1 cellular context compared by ENCODE assay signal in genomic region chr6:150142657-150143501, GRCh38.
TF ChIP-seq lines count a peak whose summit lies in the region.

PPP1R14C (plus strand) TSS chr6:150143044; CDS start chr6:150143193, 149 bp downstream.

TF ChIP-seq in K562, 482 proteins besides CTCF, POLR2A, EP300 and RAD21 (continued from another document and continues in another):
- 0 out of 4 replicates have a peak, but pooled peaks of 1 of the 2 experiments have one; percentile 18 for TF ChIP-seq UBTF (IDR thresholded peaks at IDR 0.05; ENCODE audit: borderline replicate concordance in 1 of 2, low read depth in 2 of 2, low read length in 2 of 2)
- TF ChIP-seq MEIS2 (IDR thresholded peaks at IDR 0.05; ENCODE audit: partially characterized antibody) = peak; percentile 36
- peak; percentile 54 for TF ChIP-seq EGR1 (conservative IDR thresholded peaks at IDR 0.05)
- TF ChIP-seq ZBTB43 (CRISPR knock-in tag; IDR thresholded peaks at IDR 0.05) = no peak
- TF ChIP-seq PHF8 (IDR thresholded peaks at IDR 0.05; ENCODE audit: borderline replicate concordance, low read length) = peak; percentile 62; the same call in 1 of the 2 replicates
- TF ChIP-seq ZNF263 (CRISPR knock-in tag; IDR thresholded peaks at IDR 0.05; ENCODE audit: borderline replicate concordance) = peak; percentile 98
- TF ChIP-seq E2F6 (IDR thresholded peaks at IDR 0.05; ENCODE audit: borderline replicate concordance in 1 of 2, extremely low read depth in 1 of 2, insufficient read depth in 1 of 2, insufficient read length in 1 of 2, low read depth in 1 of 2, low read length in 1 of 2, poor library complexity in 1 of 2, severe bottlenecking in 1 of 2) = peak; percentile 82 to 98
- TF ChIP-seq SIN3B (IDR thresholded peaks at IDR 0.05; ENCODE audit: low read depth) = peak; percentile 52; the same call in 1 of the 2 replicates
- no peak for TF ChIP-seq DPF2 (IDR thresholded peaks at IDR 0.05)
- TF ChIP-seq TOE1 (IDR thresholded peaks at IDR 0.05; ENCODE audit: borderline replicate concordance) = peak; percentile 24; the same call in 1 of the 2 replicates
- no peak for TF ChIP-seq TOE1 (CRISPR knock-in tag; IDR thresholded peaks at IDR 0.05; ENCODE audit: borderline replicate concordance, low read depth)
- TF ChIP-seq RFX7 (CRISPR knock-in tag; IDR thresholded peaks at IDR 0.05) = no peak
- TF ChIP-seq ZNF592 (IDR thresholded peaks at IDR 0.05) = peak; percentile 53; the same call in 1 of the 2 replicates
- peak; percentile 71; the same call in 1 of the 2 replicates for TF ChIP-seq ZNF224 (CRISPR knock-in tag; IDR thresholded peaks at IDR 0.05)
- TF ChIP-seq ZNF586 (CRISPR knock-in tag; conservative IDR thresholded peaks at IDR 0.05) = no peak
- TF ChIP-seq ARHGAP35 (IDR thresholded peaks at IDR 0.05; ENCODE audit: partially characterized antibody) = no peak
- no peak for TF ChIP-seq HNRNPLL (IDR thresholded peaks at IDR 0.05; ENCODE audit: low read depth, low read length, poor library complexity, severe bottlenecking)
- no peak for TF ChIP-seq FOXM1 (IDR thresholded peaks at IDR 0.05; ENCODE audit: low read depth)
- TF ChIP-seq FOXM1 (CRISPR knock-in tag; IDR thresholded peaks at IDR 0.05; ENCODE audit: low read depth) = peak; percentile 21; the same call in 1 of the 2 replicates
- no peak for TF ChIP-seq MAFK (IDR thresholded peaks at IDR 0.05; ENCODE audit: low read length)
- no peak for TF ChIP-seq ZNF785 (CRISPR knock-in tag; IDR thresholded peaks at IDR 0.05)
- peak; percentile 78 for TF ChIP-seq ZBTB33 (CRISPR knock-in tag; IDR thresholded peaks at IDR 0.05)
- no peak for TF ChIP-seq CBFA2T2 (conservative IDR thresholded peaks at IDR 0.05)
- no peak for TF ChIP-seq ZNF699 (CRISPR knock-in tag; IDR thresholded peaks at IDR 0.05; ENCODE audit: insufficient replicate concordance)
- 0 out of 2 replicates have a peak, but pooled peaks have one; percentile 24 for TF ChIP-seq ZNF282 (CRISPR knock-in tag; IDR thresholded peaks at IDR 0.05)
- TF ChIP-seq NBN (IDR thresholded peaks at IDR 0.05; ENCODE audit: low read depth) = no peak
- peak in 1 of 2 experiments; percentile 65; a peak in 2 of 4 replicates for TF ChIP-seq MAZ (CRISPR knock-in tag; conservative IDR thresholded peaks at IDR 0.05 in 1 of 2, IDR thresholded peaks at IDR 0.05 in 1 of 2)
- TF ChIP-seq CTBP1 (IDR thresholded peaks at IDR 0.05; ENCODE audit: borderline replicate concordance) = peak; percentile 64
- TF ChIP-seq POLR2G (IDR thresholded peaks at IDR 0.05; ENCODE audit: low read depth, low read length) = peak; percentile 83
- TF ChIP-seq SAP30 (IDR thresholded peaks at IDR 0.05; ENCODE audit: borderline replicate concordance, insufficient read depth, low read depth, low read length, poor library complexity, severe bottlenecking) = peak; percentile 50
- TF ChIP-seq CREB3L1 (IDR thresholded peaks at IDR 0.05; ENCODE audit: borderline replicate concordance, low read depth) = peak; percentile 41; the same call in 1 of the 2 replicates
- 0 out of 2 replicates have a peak, but pooled peaks have one; percentile 50 for TF ChIP-seq ZNF124 (CRISPR knock-in tag; IDR thresholded peaks at IDR 0.05)
- peak; percentile 71 for TF ChIP-seq RBBP5 (IDR thresholded peaks at IDR 0.05; ENCODE audit: borderline replicate concordance, insufficient read depth, low read length, poor library complexity, severe bottlenecking)
- TF ChIP-seq TBP (optimal IDR thresholded peaks at IDR 0.05; ENCODE audit: low read depth, low read length) = peak; percentile 18
- no peak for TF ChIP-seq NCOA4 (IDR thresholded peaks at IDR 0.05; ENCODE audit: partially characterized antibody)
- TF ChIP-seq ZNF668 (CRISPR knock-in tag; IDR thresholded peaks at IDR 0.05) = no peak
- no peak for TF ChIP-seq ZNF184 (CRISPR knock-in tag; IDR thresholded peaks at IDR 0.05)
- TF ChIP-seq RAD51 (IDR thresholded peaks at IDR 0.05; ENCODE audit: borderline replicate concordance, low read depth) = no peak
- TF ChIP-seq LARP7 (IDR thresholded peaks at IDR 0.05) = no peak
